ENCODE assay signal across 1 cellular context in genomic region chr12:89252284-89252683, GRCh38.
TF ChIP-seq lines count a peak whose summit lies in the region.

No MANE protein-coding gene starts in this region.

TF ChIP-seq in HepG2, 621 proteins besides CTCF, POLR2A, EP300 and RAD21 (continued from another document):
- TF ChIP-seq CENPBD1 (CRISPR knock-in tag; IDR thresholded peaks at IDR 0.05; ENCODE audit: borderline replicate concordance, low read depth) (no peak), RXRA (CRISPR knock-in tag; IDR thresholded peaks at IDR 0.05) (no peak), ZNF362 (CRISPR knock-in tag; IDR thresholded peaks at IDR 0.05; ENCODE audit: borderline replicate concordance) (no peak), ZBED4 (CRISPR knock-in tag; IDR thresholded peaks at IDR 0.05; ENCODE audit: borderline replicate concordance) (no peak)
